Comparison of ENCODE assay signal across 8 cellular contexts in the genomic region with DNA sequence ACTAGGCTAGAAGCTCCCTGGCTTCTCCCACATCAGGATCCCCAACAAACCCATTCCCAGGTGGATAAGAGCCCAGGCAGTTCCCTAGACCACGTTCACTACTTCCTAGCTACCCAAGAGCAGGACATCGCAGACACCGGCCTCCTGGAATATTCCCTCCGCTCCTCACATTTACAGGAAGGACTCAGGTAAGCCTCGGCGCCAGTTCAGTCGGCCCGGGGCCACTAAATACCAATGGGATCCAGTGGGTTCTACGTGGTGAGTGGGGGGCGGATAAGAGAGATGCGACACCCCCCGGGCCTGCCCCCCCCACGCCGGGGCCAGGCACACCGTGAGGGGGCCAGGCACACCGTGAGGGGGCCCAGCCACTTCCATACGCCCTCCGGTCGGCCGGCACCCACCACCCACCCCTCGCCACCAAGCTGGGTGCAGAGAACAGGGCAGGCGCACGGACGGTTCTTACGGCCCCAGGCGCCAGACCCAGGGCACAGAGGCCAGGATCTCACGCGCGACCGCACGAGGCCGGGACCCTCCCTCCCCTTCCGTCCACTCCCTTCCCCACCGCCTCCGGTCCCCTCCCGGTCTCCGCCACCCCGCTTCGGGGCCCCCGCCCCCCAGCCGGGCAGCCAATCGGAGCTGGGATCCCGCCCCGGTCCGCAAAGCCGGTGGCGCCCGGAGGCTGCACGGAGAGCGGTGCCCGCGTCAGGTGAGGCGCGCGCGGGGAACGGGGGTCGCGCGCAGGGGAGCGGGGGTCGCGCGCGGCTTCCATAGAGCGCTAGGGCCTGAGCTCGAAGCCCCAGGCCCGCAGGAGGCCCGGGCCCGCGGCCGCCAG. TPM values are rescaled to one million over a fixed set of nuclear protein-coding genes. Genes with fewer than 3 reads are reported as not detected.
DNase-seq lines count a peak whose midpoint lies in the region; ATAC-seq and TF ChIP-seq lines count a peak whose summit lies in the region.

A gene with protein sequence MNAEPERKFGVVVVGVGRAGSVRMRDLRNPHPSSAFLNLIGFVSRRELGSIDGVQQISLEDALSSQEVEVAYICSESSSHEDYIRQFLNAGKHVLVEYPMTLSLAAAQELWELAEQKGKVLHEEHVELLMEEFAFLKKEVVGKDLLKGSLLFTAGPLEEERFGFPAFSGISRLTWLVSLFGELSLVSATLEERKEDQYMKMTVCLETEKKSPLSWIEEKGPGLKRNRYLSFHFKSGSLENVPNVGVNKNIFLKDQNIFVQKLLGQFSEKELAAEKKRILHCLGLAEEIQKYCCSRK (plus strand): TSS at position 652 of the 832 bp plus-strand sequence. CDS start 12,479 bp downstream, outside the sequence.

- no peaks in the 10 kb centered on the region; the same call in 1 of the 2 replicates for H3K36me3 ChIP-seq in RWPE2 (ENCODE audit: low read depth)
- no peaks in the 10 kb centered on the region for H3K36me3 ChIP-seq in testis (ENCODE audit: low read depth, missing control alignments)

- H3K9me3 ChIP-seq in RWPE2 (ENCODE audit: severe bottlenecking) (no peaks in the 10 kb centered on the region), testis (no peaks in the 10 kb centered on the region)

- H3K27me3 ChIP-seq in RWPE2 (ENCODE audit: insufficient read depth, poor library complexity, severe bottlenecking) (no peaks in the 10 kb centered on the region), testis (no peaks in the 10 kb centered on the region)

- ATAC-seq in GM18868 (IDR thresholded peaks at IDR 0.05; ENCODE audit: unreplicated experiment) (peak; percentile 75), HG03108 (IDR thresholded peaks at IDR 0.05; ENCODE audit: unreplicated experiment) (peak; percentile 73), RWPE2 (ENCODE audit: low read depth) (peak; percentile 63), omental fat pad (ENCODE audit: low FRiP score) (peak; percentile 84)

- intact Hi-C loops in testis (cut with DNase I; ENCODE audit: low total_unique reads), result no loop called here

- peak within 1 kb of the TSS; percentile 72 for H3K4me3 ChIP-seq in AG10803 (ENCODE audit: low read length)
- H3K4me3 ChIP-seq in RWPE2 (ENCODE audit: severe bottlenecking), result peak within 1 kb of the TSS; percentile 69
- peak within 1 kb of the TSS; percentile 71 to 82 for H3K4me3 ChIP-seq in testis

- H3K27ac ChIP-seq in RWPE2 (ENCODE audit: poor library complexity, severe bottlenecking), result peak within 1 kb of the TSS; percentile 7
- peak within 1 kb of the TSS; percentile 9 to 82 for H3K27ac ChIP-seq in testis

- H3K4me1 ChIP-seq in RWPE2 (ENCODE audit: insufficient read depth, poor library complexity, severe bottlenecking) (peaks cover 13% of the 10 kb centered on the region), testis (peaks cover 3% of the 10 kb centered on the region)

- no peak for TF ChIP-seq CTCF in AG10803 (conservative IDR thresholded peaks at IDR 0.05; ENCODE audit: low read length)
- TF ChIP-seq CTCF in RWPE2 (IDR thresholded peaks at IDR 0.05; ENCODE audit: poor library complexity, severe bottlenecking), result no peak
- TF ChIP-seq CTCF in omental fat pad (IDR thresholded peaks at IDR 0.05), result no peak
- TF ChIP-seq CTCF in testis (IDR thresholded peaks at IDR 0.05), result no peak

- WGBS in testis, 2 donors, result 5 to 14% methylated on average over 8 to 43 of the region's 72 CpGs

- DNase-seq in AG10803 (ENCODE audit: low read depth) (peak; percentile 24), RWPE2 (ENCODE audit: low spot score) (no peak), globus pallidus (ENCODE audit: low spot score) (peak; percentile 19), omental fat pad (ENCODE audit: low spot score) (no peak), testis (peak; percentile 67)
- DNase-seq in activated naive CD4-positive, alpha-beta T cell treated with Interleukin-2 at 50 U/mL for 16 hours, result peak; percentile 72

- no peak for TF ChIP-seq POLR2A in testis (IDR thresholded peaks at IDR 0.05)

RNA-seq across cellular contexts. Expression of the gene that starts here (rescaled TPM):
- total RNA-seq in omental fat pad, result 10 to 100 TPM; 36.3 to 75.3 (median 58.8) TPM
- 10 to 100 TPM; 16.8 to 20.2 TPM for total RNA-seq in testis
- 33.7 TPM for polyA plus RNA-seq in testis (ENCODE audit: insufficient read depth, low read depth, low replicate concordance)

Comparison
In these comparisons a context has a peak if more than half of its experiments do, and no peak if none do; other contexts are left out.
1. DNase-seq: peak in AG10803 (single experiment), activated naive CD4-positive, alpha-beta T cell treated with Interleukin-2 at 50 U/mL for 16 hours (single experiment), globus pallidus (single experiment) and testis (single experiment); none in RWPE2 (single experiment) and omental fat pad (single experiment).
2. Peak in every context shown above with its lines, with median percentiles within 50 percentile points of each other: H3K4me3 ChIP-seq and ATAC-seq.